In genomic region chr12:80677994-80678393, GRCh38 we compare ENCODE assay signal across 36 cellular contexts. TPM values are rescaled to one million over a fixed set of nuclear protein-coding genes. Genes with fewer than 3 reads are reported as not detected.
"Had no signal": no experiment of that assay in that cellular context is flagged by ENCODE, and none has a peak within 500 bp of the region (broad histone marks: within the 10 kb centered on the region; RNA-seq: fewer than 3 reads in every experiment).

No MANE protein-coding gene starts in this region.

- DNase-seq: islet precursor cell; left ventricle myocardium inferior; mesendoderm; naive B cell; natural killer cell; nephron progenitor cell; occipital lobe; stimulated activated CD4-positive, alpha-beta T cell treated with anti-CD3 and anti-CD28 coated beads, Interleukin-1b, Interleukin-23, amount 100 ng/mL, for 48 hours; stimulated activated CD4-positive, alpha-beta T cell treated with anti-CD3 and anti-CD28 coated beads, Interleukin-2, amount 100 ng/mL, for 48 hours; stimulated activated CD4-positive, alpha-beta T cell treated with anti-CD3 and anti-CD28 coated beads, Interleukin-4, amount 100 ng/mL, for 4 hours; stimulated activated CD8-positive, alpha-beta memory T cell treated with anti-CD3 and anti-CD28 coated beads, Interleukin-4, amount 100 ng/mL, for 48 hours; stimulated activated naive CD4-positive, alpha-beta T cell treated with Interleukin-2 at 50 U/mL for 16 hours; stimulated activated naive CD8-positive, alpha-beta T cell treated with anti-CD3 and anti-CD28 coated beads, Interleukin-15, amount 100 ng/mL, for 72 hours; substantia nigra; upper lobe of left lung had no signal

- H3K27ac ChIP-seq: left ventricle myocardium inferior, neural progenitor cell, neutrophil, parathyroid adenoma, right atrium auricular region, tibial nerve, upper lobe of left lung, vagina had no signal

- H3K27ac Mint-ChIP-seq: mesothelial cell of epicardium; naive B cell; natural killer cell; nephron progenitor cell; neural progenitor cell; stimulated activated memory B cell treated with anti-CD40 and anti-IgM and Interleukin-4, amounts not matched to agents 10 μg/mL and 1 μg/mL and 100 μg/mL, for 72 hours; stimulated activated naive CD8-positive, alpha-beta T cell treated with anti-CD3 and anti-CD28 coated beads, Interleukin-15, amount 100 ng/mL, for 72 hours had no signal

- H3K4me1 Mint-ChIP-seq: naive B cell; natural killer cell; stimulated activated memory B cell treated with anti-CD40 and anti-IgM and Interleukin-4, amounts not matched to agents 10 μg/mL and 1 μg/mL and 100 μg/mL, for 72 hours; stimulated activated naive CD8-positive, alpha-beta T cell treated with anti-CD3 and anti-CD28 coated beads, Interleukin-15, amount 100 ng/mL, for 72 hours had no signal

- H3K36me3 Mint-ChIP-seq: mesothelial cell of epicardium; naive B cell; natural killer cell; neural progenitor cell; stimulated activated memory B cell treated with anti-CD40 and anti-IgM and Interleukin-4, amounts not matched to agents 10 μg/mL and 1 μg/mL and 100 μg/mL, for 72 hours had no signal

- H3K79me2 ChIP-seq: parathyroid adenoma had no signal

- H3K4me1 ChIP-seq: left ventricle myocardium inferior, parathyroid adenoma, right atrium auricular region, tibial nerve, upper lobe of left lung, vagina had no signal

- H3K27me3 ChIP-seq: neural progenitor cell, neutrophil, right atrium auricular region, tibial nerve, upper lobe of left lung, vagina had no signal

- H3K9ac ChIP-seq: neural progenitor cell, parathyroid adenoma had no signal

- H2AFZ ChIP-seq: neural progenitor cell, parathyroid adenoma had no signal

- H3K9me3 ChIP-seq: left ventricle myocardium inferior, neutrophil, right atrium auricular region, tibial nerve, upper lobe of left lung, vagina had no signal

- H3K36me3 ChIP-seq: left ventricle myocardium inferior, neural progenitor cell, neutrophil, right atrium auricular region, tibial nerve, upper lobe of left lung, vagina had no signal

- H3K27me3 Mint-ChIP-seq: naive B cell; stimulated activated memory B cell treated with anti-CD40 and anti-IgM and Interleukin-4, amounts not matched to agents 10 μg/mL and 1 μg/mL and 100 μg/mL, for 72 hours; stimulated activated naive CD8-positive, alpha-beta T cell treated with anti-CD3 and anti-CD28 coated beads, Interleukin-15, amount 100 ng/mL, for 72 hours had no signal

- H3K4me3 Mint-ChIP-seq: mesothelial cell of epicardium; naive B cell; natural killer cell; nephron progenitor cell; neural progenitor cell; stimulated activated memory B cell treated with anti-CD40 and anti-IgM and Interleukin-4, amounts not matched to agents 10 μg/mL and 1 μg/mL and 100 μg/mL, for 72 hours; stimulated activated naive CD8-positive, alpha-beta T cell treated with anti-CD3 and anti-CD28 coated beads, Interleukin-15, amount 100 ng/mL, for 72 hours had no signal

- H3K4me3 ChIP-seq: left ventricle myocardium inferior, lung, neural progenitor cell, right atrium auricular region, smooth muscle cell, tibial nerve, upper lobe of left lung, vagina had no signal

- H3K9me3 Mint-ChIP-seq: mesothelial cell of epicardium; naive B cell; nephron progenitor cell; neural progenitor cell; stimulated activated memory B cell treated with anti-CD40 and anti-IgM and Interleukin-4, amounts not matched to agents 10 μg/mL and 1 μg/mL and 100 μg/mL, for 72 hours had no signal

- ATAC-seq: natural killer cell; sciatic nerve; stimulated activated memory B cell treated with anti-CD40 and anti-IgM and Interleukin-4, amounts not matched to agents 10 μg/mL and 1 μg/mL and 100 μg/mL, for 72 hours; stimulated activated naive CD8-positive, alpha-beta T cell treated with anti-CD3 and anti-CD28 coated beads, Interleukin-15, amount 100 ng/mL, for 72 hours had no signal

- H3K4me2 ChIP-seq: neural progenitor cell, smooth muscle cell had no signal

RNA-seq across cellular contexts. Expression of gene MYF6, which starts 29.4 kb away (rescaled TPM):
- total RNA-seq: kidney epithelial cell, left ventricle myocardium inferior, lung, mononuclear cell, natural killer cell, osteocyte, posterior vena cava, pulmonary artery endothelial cell, renal cortical epithelial cell, sciatic nerve, smooth muscle cell, tibial nerve, upper lobe of left lung, vagina had no signal
- polyA plus RNA-seq: lung, smooth muscle cell, urinary bladder had no signal

RNA-seq across cellular contexts. Expression of gene MYF5, which starts 38.7 kb away (rescaled TPM):
- total RNA-seq: kidney epithelial cell, left ventricle myocardium inferior, lower leg skin, lung, mesothelial cell of epicardium, mononuclear cell, natural killer cell, occipital lobe, osteocyte, posterior vena cava, pulmonary artery endothelial cell, renal cortical epithelial cell, right atrium auricular region, sciatic nerve, smooth muscle cell, temporal lobe, tibial nerve, upper lobe of left lung, vagina had no signal
- polyA plus RNA-seq: lung, smooth muscle cell, thymus, urinary bladder had no signal
